Comparison of ENCODE assay signal across 8 cellular contexts in genomic region chr7:30770936-30771858, GRCh38.
A peak's percentile ranks its signal among the peaks of the same experiment; 100 is the strongest.
DNase-seq lines count a peak whose midpoint lies in the region; ATAC-seq and TF ChIP-seq lines count a peak whose summit lies in the region.

MINDY4 (plus strand) TSS chr7:30771417; CDS start chr7:30771494, 77 bp downstream.

- peak; percentile 86 for ATAC-seq in HG03442 (IDR thresholded peaks at IDR 0.05; ENCODE audit: unreplicated experiment)

- H3K4me3 ChIP-seq in AG10803 (ENCODE audit: low read length) (peak within 1 kb of the TSS; percentile 79), epithelial cell of esophagus (ENCODE audit: low read length) (peak within 1 kb of the TSS; percentile 79)

- TF ChIP-seq CTCF in AG10803 (conservative IDR thresholded peaks at IDR 0.05; ENCODE audit: low read length) = no peak
- no peak for TF ChIP-seq CTCF in epithelial cell of esophagus (IDR thresholded peaks at IDR 0.05; ENCODE audit: insufficient read depth, low read depth, low read length, missing control alignments)

- DNase-seq in AG10803 (ENCODE audit: low read depth) (peak; percentile 76), GM19240 (ENCODE audit: insufficient read length, low spot score) (peak; percentile 62), NOMO-1 treated with dmso at 0.1 percent for 144 hours (lab: John Stamatoyannopoulos, UW; ENCODE audit: unreplicated experiment) (peak; percentile 77), activated T-cell treated with anti-CD3 and anti-CD28 coated beads for 4 hours (peak; percentile 43), epithelial cell of esophagus (ENCODE audit: low read depth) (peak; percentile 62), middle frontal gyrus (ENCODE audit: extremely low spot score, low spot score) (peak; percentile 30)
- peak; percentile 28 to 32 for DNase-seq in stimulated activated CD8-positive, alpha-beta memory T cell treated with anti-CD3 and anti-CD28 coated beads, Interleukin-2, amount 100 ng/mL, for 1 hour (ENCODE audit: low read depth in 2 of 2)

Comparison
In these comparisons a context has a peak if more than half of its experiments do, and no peak if none do; other contexts are left out.
1. Peak in every context shown above with its lines: DNase-seq, ATAC-seq and H3K4me3 ChIP-seq.